Comparison of ENCODE assay signal across 12 cellular contexts in the genomic region with DNA sequence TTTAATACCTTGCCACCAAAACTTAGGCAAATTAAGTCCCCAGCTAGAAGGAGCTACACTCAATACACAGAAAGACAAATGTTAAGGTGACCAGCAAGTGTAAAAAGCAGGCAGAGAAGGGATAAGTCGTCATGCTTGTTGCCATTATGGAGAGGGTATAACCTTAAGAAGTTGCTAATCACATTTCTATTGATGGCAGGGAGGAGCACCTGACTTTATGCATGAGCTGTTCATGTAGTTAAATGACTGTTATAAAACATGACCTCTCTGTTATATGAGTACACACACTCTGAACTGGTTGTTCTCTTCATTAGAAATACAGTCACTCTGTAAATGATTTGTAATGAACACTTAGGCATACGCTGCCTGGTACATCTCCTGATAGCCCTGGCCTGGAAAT. TPM values are rescaled to one million over a fixed set of nuclear protein-coding genes. Genes with fewer than 3 reads are reported as not detected.
DNase-seq lines count a peak whose midpoint lies in the region; ATAC-seq and TF ChIP-seq lines count a peak whose summit lies in the region.
"Had no signal": no experiment of that assay in that cellular context is flagged by ENCODE, and none has a peak within 500 bp of the region (broad histone marks: within the 10 kb centered on the region; RNA-seq: fewer than 3 reads in every experiment).

No MANE protein-coding gene starts in this region.

- H3K27me3 Mint-ChIP-seq in stimulated activated memory B cell treated with anti-CD40 and anti-IgM and Interleukin-4, amounts not matched to agents 10 μg/mL and 1 μg/mL and 100 μg/mL, for 72 hours = no peaks in the 10 kb centered on the region
- H3K27me3 Mint-ChIP-seq: T-helper 17 cell had no signal

- H3K4me1 Mint-ChIP-seq in stimulated activated memory B cell treated with anti-CD40 and anti-IgM and Interleukin-4, amounts not matched to agents 10 μg/mL and 1 μg/mL and 100 μg/mL, for 72 hours = peaks cover 39% of the 10 kb centered on the region

- H3K27ac Mint-ChIP-seq in stimulated activated memory B cell treated with anti-CD40 and anti-IgM and Interleukin-4, amounts not matched to agents 10 μg/mL and 1 μg/mL and 100 μg/mL, for 72 hours = peak overlapping the region; percentile 1
- H3K27ac Mint-ChIP-seq: progenitor cell of endocrine pancreas, T-helper 17 cell had no signal

- H3K4me3 Mint-ChIP-seq in stimulated activated memory B cell treated with anti-CD40 and anti-IgM and Interleukin-4, amounts not matched to agents 10 μg/mL and 1 μg/mL and 100 μg/mL, for 72 hours = no peak overlapping the region
- H3K4me3 Mint-ChIP-seq: T-helper 17 cell had no signal

- H3K27me3 ChIP-seq in BE2C = no peaks in the 10 kb centered on the region

- DNase-seq in activated CD4-positive, CD25-positive, alpha-beta regulatory T cell treated with anti-CD3 and anti-CD28 coated beads, Interleukin-2, amount 50 U/mL, for 72 hours = no peak
- DNase-seq in NCI-H69 (lab: John Stamatoyannopoulos, UW) (peak; percentile 20), BE2C (no peak), RKO (ENCODE audit: low spot score) (no peak)
- no peak for DNase-seq in stimulated activated CD4-positive, alpha-beta T cell treated with anti-CD3 and anti-CD28 coated beads, Interleukin-4, amount 100 ng/mL, for 1 hour
- DNase-seq: activated effector memory CD4-positive, alpha-beta T cell treated with anti-CD3 and anti-CD28 coated beads, Interleukin-2, amount 50 U/mL, for 16 hours; NCI-H345; T-helper 17 cell had no signal

- TF ChIP-seq CTCF in BE2C (IDR thresholded peaks at IDR 0.05; ENCODE audit: low read depth, low read length) = no peak

- H3K36me3 Mint-ChIP-seq in stimulated activated memory B cell treated with anti-CD40 and anti-IgM and Interleukin-4, amounts not matched to agents 10 μg/mL and 1 μg/mL and 100 μg/mL, for 72 hours = peaks cover 6% of the 10 kb centered on the region

- no peaks in the 10 kb centered on the region for H3K9me3 ChIP-seq in BE2C

- H3K4me3 ChIP-seq in BE2C (ENCODE audit: low read depth, low read length) = no peak overlapping the region

- peak; percentile 61 to 77 for ATAC-seq in activated CD4-positive, CD25-positive, alpha-beta regulatory T cell treated with anti-CD3 and anti-CD28 coated beads, Interleukin-2, amount 50 U/mL, for 24 hours
- ATAC-seq in HG02884 (IDR thresholded peaks at IDR 0.05; ENCODE audit: unreplicated experiment) = peak; percentile 83
- peak; percentile 68 for ATAC-seq in stimulated activated memory B cell treated with anti-CD40 and anti-IgM and Interleukin-4, amounts not matched to agents 10 μg/mL and 1 μg/mL and 100 μg/mL, for 72 hours
- ATAC-seq: T-helper 17 cell had no signal

- H3K4me1 ChIP-seq in BE2C = peaks cover 3% of the 10 kb centered on the region; the same call in 1 of the 2 replicates

- no peaks in the 10 kb centered on the region for H3K9me3 Mint-ChIP-seq in stimulated activated memory B cell treated with anti-CD40 and anti-IgM and Interleukin-4, amounts not matched to agents 10 μg/mL and 1 μg/mL and 100 μg/mL, for 72 hours

- H3K36me3 ChIP-seq in BE2C = no peaks in the 10 kb centered on the region

RNA-seq across cellular contexts. Expression of a gene that starts 6.6 kb away (rescaled TPM):
- 76.2 TPM for polyA plus RNA-seq in BE2C (2012; ENCODE audit: insufficient read depth, insufficient read length, low read depth)
